Comparison of ENCODE assay signal across 1 cellular context in the genomic region with DNA sequence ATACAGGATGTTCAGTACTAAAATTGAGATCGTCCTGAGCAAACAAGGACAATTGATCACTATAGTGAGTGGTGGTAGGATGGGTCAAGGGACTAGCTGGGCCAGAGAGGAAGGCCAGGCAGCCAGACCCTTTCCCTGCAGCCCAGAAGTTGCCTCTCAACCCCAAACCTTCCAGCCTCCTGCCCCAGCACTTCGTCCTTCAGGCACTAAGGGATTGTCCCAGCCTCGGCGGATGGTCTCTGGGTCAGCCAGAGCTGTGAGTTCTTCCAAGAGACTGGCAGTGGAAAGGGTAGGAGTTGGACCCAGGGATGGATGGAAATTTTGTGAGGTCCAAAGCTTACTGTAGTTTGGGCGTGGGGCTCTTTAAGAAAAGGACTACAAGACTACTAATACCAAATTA.
TF ChIP-seq lines count a peak whose summit lies in the region.

No MANE protein-coding gene starts in this region.

TF ChIP-seq in H1, 55 proteins besides CTCF, POLR2A, EP300 and RAD21:
- TF ChIP-seq NANOG (IDR thresholded peaks at IDR 0.05; ENCODE audit: insufficient read depth, low read depth, low read length, poor library complexity, severe bottlenecking) (no peak), RBBP5 (IDR thresholded peaks at IDR 0.05; ENCODE audit: borderline replicate concordance, low read depth, low read length) (no peak), YY1 (IDR thresholded peaks at IDR 0.05; ENCODE audit: low read depth, low read length) (no peak), BACH1 (IDR thresholded peaks at IDR 0.05; ENCODE audit: low read length) (no peak), FOSL1 (IDR thresholded peaks at IDR 0.05; ENCODE audit: insufficient read depth, low read depth, low read length) (no peak), JUND (IDR thresholded peaks at IDR 0.05; ENCODE audit: low read length) (no peak)
- TF ChIP-seq, protein P1, sequence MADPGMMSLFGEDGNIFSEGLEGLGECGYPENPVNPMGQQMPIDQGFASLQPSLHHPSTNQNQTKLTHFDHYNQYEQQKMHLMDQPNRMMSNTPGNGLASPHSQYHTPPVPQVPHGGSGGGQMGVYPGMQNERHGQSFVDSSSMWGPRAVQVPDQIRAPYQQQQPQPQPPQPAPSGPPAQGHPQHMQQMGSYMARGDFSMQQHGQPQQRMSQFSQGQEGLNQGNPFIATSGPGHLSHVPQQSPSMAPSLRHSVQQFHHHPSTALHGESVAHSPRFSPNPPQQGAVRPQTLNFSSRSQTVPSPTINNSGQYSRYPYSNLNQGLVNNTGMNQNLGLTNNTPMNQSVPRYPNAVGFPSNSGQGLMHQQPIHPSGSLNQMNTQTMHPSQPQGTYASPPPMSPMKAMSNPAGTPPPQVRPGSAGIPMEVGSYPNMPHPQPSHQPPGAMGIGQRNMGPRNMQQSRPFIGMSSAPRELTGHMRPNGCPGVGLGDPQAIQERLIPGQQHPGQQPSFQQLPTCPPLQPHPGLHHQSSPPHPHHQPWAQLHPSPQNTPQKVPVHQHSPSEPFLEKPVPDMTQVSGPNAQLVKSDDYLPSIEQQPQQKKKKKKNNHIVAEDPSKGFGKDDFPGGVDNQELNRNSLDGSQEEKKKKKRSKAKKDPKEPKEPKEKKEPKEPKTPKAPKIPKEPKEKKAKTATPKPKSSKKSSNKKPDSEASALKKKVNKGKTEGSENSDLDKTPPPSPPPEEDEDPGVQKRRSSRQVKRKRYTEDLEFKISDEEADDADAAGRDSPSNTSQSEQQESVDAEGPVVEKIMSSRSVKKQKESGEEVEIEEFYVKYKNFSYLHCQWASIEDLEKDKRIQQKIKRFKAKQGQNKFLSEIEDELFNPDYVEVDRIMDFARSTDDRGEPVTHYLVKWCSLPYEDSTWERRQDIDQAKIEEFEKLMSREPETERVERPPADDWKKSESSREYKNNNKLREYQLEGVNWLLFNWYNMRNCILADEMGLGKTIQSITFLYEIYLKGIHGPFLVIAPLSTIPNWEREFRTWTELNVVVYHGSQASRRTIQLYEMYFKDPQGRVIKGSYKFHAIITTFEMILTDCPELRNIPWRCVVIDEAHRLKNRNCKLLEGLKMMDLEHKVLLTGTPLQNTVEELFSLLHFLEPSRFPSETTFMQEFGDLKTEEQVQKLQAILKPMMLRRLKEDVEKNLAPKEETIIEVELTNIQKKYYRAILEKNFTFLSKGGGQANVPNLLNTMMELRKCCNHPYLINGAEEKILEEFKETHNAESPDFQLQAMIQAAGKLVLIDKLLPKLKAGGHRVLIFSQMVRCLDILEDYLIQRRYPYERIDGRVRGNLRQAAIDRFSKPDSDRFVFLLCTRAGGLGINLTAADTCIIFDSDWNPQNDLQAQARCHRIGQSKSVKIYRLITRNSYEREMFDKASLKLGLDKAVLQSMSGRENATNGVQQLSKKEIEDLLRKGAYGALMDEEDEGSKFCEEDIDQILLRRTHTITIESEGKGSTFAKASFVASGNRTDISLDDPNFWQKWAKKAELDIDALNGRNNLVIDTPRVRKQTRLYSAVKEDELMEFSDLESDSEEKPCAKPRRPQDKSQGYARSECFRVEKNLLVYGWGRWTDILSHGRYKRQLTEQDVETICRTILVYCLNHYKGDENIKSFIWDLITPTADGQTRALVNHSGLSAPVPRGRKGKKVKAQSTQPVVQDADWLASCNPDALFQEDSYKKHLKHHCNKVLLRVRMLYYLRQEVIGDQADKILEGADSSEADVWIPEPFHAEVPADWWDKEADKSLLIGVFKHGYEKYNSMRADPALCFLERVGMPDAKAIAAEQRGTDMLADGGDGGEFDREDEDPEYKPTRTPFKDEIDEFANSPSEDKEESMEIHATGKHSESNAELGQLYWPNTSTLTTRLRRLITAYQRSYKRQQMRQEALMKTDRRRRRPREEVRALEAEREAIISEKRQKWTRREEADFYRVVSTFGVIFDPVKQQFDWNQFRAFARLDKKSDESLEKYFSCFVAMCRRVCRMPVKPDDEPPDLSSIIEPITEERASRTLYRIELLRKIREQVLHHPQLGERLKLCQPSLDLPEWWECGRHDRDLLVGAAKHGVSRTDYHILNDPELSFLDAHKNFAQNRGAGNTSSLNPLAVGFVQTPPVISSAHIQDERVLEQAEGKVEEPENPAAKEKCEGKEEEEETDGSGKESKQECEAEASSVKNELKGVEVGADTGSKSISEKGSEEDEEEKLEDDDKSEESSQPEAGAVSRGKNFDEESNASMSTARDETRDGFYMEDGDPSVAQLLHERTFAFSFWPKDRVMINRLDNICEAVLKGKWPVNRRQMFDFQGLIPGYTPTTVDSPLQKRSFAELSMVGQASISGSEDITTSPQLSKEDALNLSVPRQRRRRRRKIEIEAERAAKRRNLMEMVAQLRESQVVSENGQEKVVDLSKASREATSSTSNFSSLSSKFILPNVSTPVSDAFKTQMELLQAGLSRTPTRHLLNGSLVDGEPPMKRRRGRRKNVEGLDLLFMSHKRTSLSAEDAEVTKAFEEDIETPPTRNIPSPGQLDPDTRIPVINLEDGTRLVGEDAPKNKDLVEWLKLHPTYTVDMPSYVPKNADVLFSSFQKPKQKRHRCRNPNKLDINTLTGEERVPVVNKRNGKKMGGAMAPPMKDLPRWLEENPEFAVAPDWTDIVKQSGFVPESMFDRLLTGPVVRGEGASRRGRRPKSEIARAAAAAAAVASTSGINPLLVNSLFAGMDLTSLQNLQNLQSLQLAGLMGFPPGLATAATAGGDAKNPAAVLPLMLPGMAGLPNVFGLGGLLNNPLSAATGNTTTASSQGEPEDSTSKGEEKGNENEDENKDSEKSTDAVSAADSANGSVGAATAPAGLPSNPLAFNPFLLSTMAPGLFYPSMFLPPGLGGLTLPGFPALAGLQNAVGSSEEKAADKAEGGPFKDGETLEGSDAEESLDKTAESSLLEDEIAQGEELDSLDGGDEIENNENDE (IDR thresholded peaks at IDR 0.05; ENCODE audit: insufficient replicate concordance, low read length), result no peak
